ENCODE assay signal across 10 cellular contexts in genomic region chr6:29017428-29017802, GRCh38. TPM values are rescaled to one million over a fixed set of nuclear protein-coding genes. Genes with fewer than 3 reads are reported as not detected.
DNase-seq lines count a peak whose midpoint lies in the region; ATAC-seq and TF ChIP-seq lines count a peak whose summit lies in the region.
"Had no signal": no experiment of that assay in that cellular context is flagged by ENCODE, and none has a peak within 500 bp of the region (broad histone marks: within the 10 kb centered on the region; RNA-seq: fewer than 3 reads in every experiment).

No MANE protein-coding gene starts in this region.

- DNase-seq in CD14-positive monocyte (ENCODE audit: low spot score) (no peak), HAP-1 (ENCODE audit: low spot score in 2 of 2) (no peak), SK-N-SH (no peak), NCI-H82 treated with DMSO at 0.1 percent for 48 hours (lab: John Stamatoyannopoulos, UW; ENCODE audit: unreplicated experiment) (no peak)
- DNase-seq in activated T-helper 2 cell treated with anti-CD3 and anti-CD28 coated beads, Interferon-gamma antibody, Interleukin-2, Interleukin-4, amounts not matched to agents 10 μg/mL and 5 μg/mL and 100 μg/mL, durations not matched to agents 14 hours and 24 hours and 36 hours (ENCODE audit: low spot score): no peak
- DNase-seq in naive thymus-derived CD8-positive, alpha-beta T cell: no peak

- CTCF ChIA-PET in SK-N-SH (lab: Yijun Ruan, JAX): interaction anchor here (0.6 to 2.9 kb wide), 3 partner anchors 12 to 315 kb away, joined by 3 to 25 read pairs (median 7); partner anchors contain the start of gene ZNF311

- H3K27me3 Mint-ChIP-seq in CD14-positive monocyte (ENCODE audit: low read depth in 3 of 3): peaks cover 40 to 60% (median 42%) of the 10 kb centered on the region in 3 donors
- peaks cover 34% of the 10 kb centered on the region for H3K27me3 Mint-ChIP-seq in activated T-helper 2 cell treated with anti-CD3 and anti-CD28 coated beads, Interferon-gamma antibody, Interleukin-2, Interleukin-4, amounts not matched to agents 10 μg/mL and 5 μg/mL and 100 μg/mL, durations not matched to agents 14 hours and 24 hours and 36 hours (ENCODE audit: low read depth)
- H3K27me3 Mint-ChIP-seq in naive thymus-derived CD8-positive, alpha-beta T cell: peaks cover 4 to 44% (median 11%) of the 10 kb centered on the region in 5 donors

- TF ChIP-seq CTCF in CD14-positive monocyte (IDR thresholded peaks at IDR 0.05) (peak; percentile 32), SK-N-SH (IDR thresholded peaks at IDR 0.05) (no peak)

- no peak for TF ChIP-seq RAD21 in SK-N-SH (IDR thresholded peaks at IDR 0.05; ENCODE audit: low read length)

- peaks cover 3% of the 10 kb centered on the region for H3F3A ChIP-seq in SK-N-SH (replicated peaks; ENCODE audit: insufficient read depth)

- H3K4me3 ChIP-seq in HAP-1 (peak overlapping the region; percentile 35), SK-N-SH (ENCODE audit: low read depth in 2 of 2, low read length in 1 of 2) (peak overlapping the region in 1 of 2 experiments; percentile 64; a peak in 1 of 4 replicates)

- no peaks in the 10 kb centered on the region; the same call in 1 of the 2 replicates for H3K4me1 ChIP-seq in HAP-1
- H3K4me1 ChIP-seq in SK-N-SH (ENCODE audit: control insufficient read depth in 1 of 2, insufficient read depth in 2 of 2, low read depth in 1 of 2, low read length in 1 of 2): peaks cover 0 to 10% of the 10 kb centered on the region in 2 experiments; a peak in 2 of 4 replicates

- ATAC-seq in naive thymus-derived CD8-positive, alpha-beta T cell: no peak
- ATAC-seq in HG02571 (IDR thresholded peaks at IDR 0.05; ENCODE audit: unreplicated experiment) (no peak), GM21447 (IDR thresholded peaks at IDR 0.05; ENCODE audit: unreplicated experiment) (no peak)

- no peak overlapping the region for H3K4me2 ChIP-seq in SK-N-SH

- H4K20me1 ChIP-seq in SK-N-SH (ENCODE audit: insufficient read depth): no peaks in the 10 kb centered on the region

- TF ChIP-seq EP300 in SK-N-SH (IDR thresholded peaks at IDR 0.05; ENCODE audit: borderline replicate concordance in 1 of 2, low read depth in 1 of 2, low read length in 1 of 2): no peak

- no peak overlapping the region for H2AFZ ChIP-seq in SK-N-SH (ENCODE audit: low read depth)

- peaks cover 0 to 4% of the 10 kb centered on the region in 2 donors for H3K36me3 Mint-ChIP-seq in CD14-positive monocyte
- peaks cover 6% of the 10 kb centered on the region for H3K36me3 Mint-ChIP-seq in activated T-helper 2 cell treated with anti-CD3 and anti-CD28 coated beads, Interferon-gamma antibody, Interleukin-2, Interleukin-4, amounts not matched to agents 10 μg/mL and 5 μg/mL and 100 μg/mL, durations not matched to agents 14 hours and 24 hours and 36 hours (ENCODE audit: low read depth)
- H3K36me3 Mint-ChIP-seq in naive thymus-derived CD8-positive, alpha-beta T cell: no peaks in the 10 kb centered on the region

- intact Hi-C loops in CD14-positive monocyte (cut with micrococcal nuclease): loop anchor here (2.0 to 5.0 kb wide), 3 partner anchors 179 to 330 kb away; no protein-coding TSS in a partner anchor
- intact Hi-C loops in activated T-helper 2 cell treated with anti-CD3 and anti-CD28 coated beads, Interferon-gamma antibody, Interleukin-2, Interleukin-4, amounts not matched to agents 10 μg/mL and 5 μg/mL and 100 μg/mL, durations not matched to agents 14 hours and 24 hours and 36 hours (cut with micrococcal nuclease): loop anchor here (1.0 to 10.0 kb wide), 3 partner anchors 65 to 567 kb away; partner anchors contain the start of gene OR2H2

- no peaks in the 10 kb centered on the region for H3K9me3 ChIP-seq in HAP-1
- no peaks in the 10 kb centered on the region for H3K9me3 ChIP-seq in SK-N-SH

- H3K9me3 Mint-ChIP-seq in CD14-positive monocyte: peaks cover 7 to 19% (median 15%) of the 10 kb centered on the region in 7 donors
- H3K9me3 Mint-ChIP-seq in activated T-helper 2 cell treated with anti-CD3 and anti-CD28 coated beads, Interferon-gamma antibody, Interleukin-2, Interleukin-4, amounts not matched to agents 10 μg/mL and 5 μg/mL and 100 μg/mL, durations not matched to agents 14 hours and 24 hours and 36 hours: peaks cover 6% of the 10 kb centered on the region
- peaks cover 0 to 4% (median 0%) of the 10 kb centered on the region in 9 donors for H3K9me3 Mint-ChIP-seq in naive thymus-derived CD8-positive, alpha-beta T cell
- H3K9me3 Mint-ChIP-seq: dendritic cell treated with granulocyte-macrophage colony-stimulating factor and Interleukin-4, amounts not matched to agents 40 ng/mL and 50 ng/mL, for 4 days had no signal

- POLR2A ChIA-PET in naive thymus-derived CD8-positive, alpha-beta T cell (lab: Charles Lee): no interaction called here
- POLR2A ChIA-PET in SK-N-SH (lab: Yijun Ruan, JAX): no interaction called here

- H3K36me3 ChIP-seq in HAP-1 (replicated peaks) (no peaks in the 10 kb centered on the region), SK-N-SH (replicated peaks in 1 of 2; ENCODE audit: control insufficient read depth in 1 of 2, insufficient read depth in 2 of 2, low read length in 1 of 2) (no peaks in the 10 kb centered on the region)

- in situ Hi-C loops in HAP-1 (cut with MboI; ENCODE audit: low sequenced_read_pairs): loop anchor here (10.0 kb wide), 2 partner anchors 183 to 333 kb away; no protein-coding TSS in a partner anchor

- H3K27me3 ChIP-seq in HAP-1 (ENCODE audit: low read depth): 0 out of 2 replicates have a peak, but pooled peaks cover 5% of the 10 kb centered on the region
- H3K27me3 ChIP-seq in SK-N-SH (ENCODE audit: insufficient read depth): peaks cover 5% of the 10 kb centered on the region; the same call in 1 of the 2 replicates

- H3K27ac Mint-ChIP-seq in CD14-positive monocyte: no peak overlapping the region
- no peak overlapping the region for H3K27ac Mint-ChIP-seq in activated T-helper 2 cell treated with anti-CD3 and anti-CD28 coated beads, Interferon-gamma antibody, Interleukin-2, Interleukin-4, amounts not matched to agents 10 μg/mL and 5 μg/mL and 100 μg/mL, durations not matched to agents 14 hours and 24 hours and 36 hours
- no peak overlapping the region for H3K27ac Mint-ChIP-seq in naive thymus-derived CD8-positive, alpha-beta T cell

- H3K9ac ChIP-seq in SK-N-SH: no peak overlapping the region

- no peaks in the 10 kb centered on the region for H3K79me2 ChIP-seq in SK-N-SH (ENCODE audit: insufficient read depth)

- peak overlapping the region in 1 of 2 donors; percentile 96 for H3K4me3 Mint-ChIP-seq in CD14-positive monocyte
- peak overlapping the region; percentile 81 for H3K4me3 Mint-ChIP-seq in activated T-helper 2 cell treated with anti-CD3 and anti-CD28 coated beads, Interferon-gamma antibody, Interleukin-2, Interleukin-4, amounts not matched to agents 10 μg/mL and 5 μg/mL and 100 μg/mL, durations not matched to agents 14 hours and 24 hours and 36 hours (ENCODE audit: low read depth)
- peak overlapping the region in 9 of 10 donors; percentile 82 to 95 (median 91) for H3K4me3 Mint-ChIP-seq in naive thymus-derived CD8-positive, alpha-beta T cell

- H3K9me2 ChIP-seq in SK-N-SH: no peaks in the 10 kb centered on the region

- H3K27ac ChIP-seq in SK-N-SH (ENCODE audit: low read depth in 2 of 2, low read length in 1 of 2): no peak overlapping the region

- WGBS in SK-N-SH (ENCODE audit: low lambda C conversion rate): 1% methylated on average over 3 of the region's 3 CpGs

- peaks cover 14% of the 10 kb centered on the region for H3K4me1 Mint-ChIP-seq in CD14-positive monocyte
- peaks cover 15% of the 10 kb centered on the region for H3K4me1 Mint-ChIP-seq in activated T-helper 2 cell treated with anti-CD3 and anti-CD28 coated beads, Interferon-gamma antibody, Interleukin-2, Interleukin-4, amounts not matched to agents 10 μg/mL and 5 μg/mL and 100 μg/mL, durations not matched to agents 14 hours and 24 hours and 36 hours (ENCODE audit: low read depth)
- peaks cover 12 to 20% (median 15%) of the 10 kb centered on the region in 4 donors for H3K4me1 Mint-ChIP-seq in naive thymus-derived CD8-positive, alpha-beta T cell

TF ChIP-seq in SK-N-SH, 30 proteins besides CTCF, POLR2A, EP300 and RAD21 (continues in another document):
- TF ChIP-seq GABPA (IDR thresholded peaks at IDR 0.05; ENCODE audit: low read depth) (no peak), IRF3 (IDR thresholded peaks at IDR 0.05; ENCODE audit: low read depth, low read length) (no peak)

RNA-seq across cellular contexts. Expression of gene ZNF311, which starts 12.3 kb away (rescaled TPM):
- polyA plus RNA-seq in CD14-positive monocyte (under 1 TPM in 1 of 2 donors, not detected in 1; 0.05 TPM), SK-N-SH (2012; rRNA removed) (0.16 and 0.21 TPM in 2 replicates)
- 0.59 and 0.87 TPM in 2 replicates for total RNA-seq in activated T-helper 2 cell treated with anti-CD3 and anti-CD28 coated beads, Interferon-gamma antibody, Interleukin-2, Interleukin-4, amounts not matched to agents 10 μg/mL and 5 μg/mL and 100 μg/mL, durations not matched to agents 14 hours and 24 hours and 36 hours
- under 1 TPM; 0.49 to 0.63 TPM for total RNA-seq in naive thymus-derived CD8-positive, alpha-beta T cell
- under 1 TPM in 2 of 3 donors, not detected in 1; 0.05 to 0.36 TPM for polyA plus RNA-seq in naive thymus-derived CD8-positive, alpha-beta T cell
- 0.14 TPM in 2 replicates for polyA plus RNA-seq in SK-N-SH (2012; cell fraction: cytosol; rRNA removed)
- polyA plus RNA-seq in SK-N-SH (2012; cell fraction: nucleus; rRNA removed): 0.29 and 0.71 TPM in 2 replicates

RNA-seq across cellular contexts. Expression of gene OR2W1, which starts 27.6 kb away (rescaled TPM):
- polyA plus RNA-seq in CD14-positive monocyte (not detected), SK-N-SH (2012; rRNA removed) (not detected in 2 replicates)
- total RNA-seq in activated T-helper 2 cell treated with anti-CD3 and anti-CD28 coated beads, Interferon-gamma antibody, Interleukin-2, Interleukin-4, amounts not matched to agents 10 μg/mL and 5 μg/mL and 100 μg/mL, durations not matched to agents 14 hours and 24 hours and 36 hours: not detected in 2 replicates
- not detected for total RNA-seq in naive thymus-derived CD8-positive, alpha-beta T cell
- polyA plus RNA-seq in naive thymus-derived CD8-positive, alpha-beta T cell: not detected
- polyA plus RNA-seq in SK-N-SH (2012; cell fraction: cytosol; rRNA removed): not detected in 2 replicates
- not detected in 2 replicates for polyA plus RNA-seq in SK-N-SH (2012; cell fraction: nucleus; rRNA removed)
- total RNA-seq: sciatic nerve had no signal
